9 cellular contexts compared by ENCODE assay signal in genomic region chr1:197356723-197357533, GRCh38.
DNase-seq lines count a peak whose midpoint lies in the region; TF ChIP-seq lines count a peak whose summit lies in the region.
"Had no signal": no experiment of that assay in that cellular context is flagged by ENCODE, and none has a peak within 500 bp of the region (broad histone marks: within the 10 kb centered on the region; RNA-seq: fewer than 3 reads in every experiment).

No MANE protein-coding gene starts in this region.

- no peaks in the 10 kb centered on the region for H3K9me2 ChIP-seq in GM23248 (ENCODE audit: insufficient read depth)

- H3K27me3 Mint-ChIP-seq in activated CD4-positive, alpha-beta T cell treated with anti-CD3 and anti-CD28 coated beads, Interleukin-2, amount 10 ng/mL, durations not matched to agents 24 days and 14 days: no peaks in the 10 kb centered on the region
- H3K27me3 Mint-ChIP-seq: dendritic cell treated with granulocyte-macrophage colony-stimulating factor and Interleukin-4, amounts not matched to agents 40 ng/mL and 50 ng/mL, for 4 days had no signal

- H3K36me3 Mint-ChIP-seq in activated CD4-positive, alpha-beta T cell treated with anti-CD3 and anti-CD28 coated beads, Interleukin-2, amount 10 ng/mL, durations not matched to agents 24 days and 14 days (ENCODE audit: low read depth): no peaks in the 10 kb centered on the region

- WGBS in GM23248 (ENCODE audit: low coverage in 1 of 2, low lambda C conversion rate in 2 of 2, missing lambda C conversion rate in 2 of 2), 2 experiments: 41 to 44% methylated on average over 5 of the region's 5 CpGs

- intact Hi-C loops in activated CD4-positive, alpha-beta T cell treated with anti-CD3 and anti-CD28 coated beads, Interleukin-2, amount 10 ng/mL, durations not matched to agents 24 days and 14 days (cut with micrococcal nuclease): loop anchor here (1.0 kb wide), 2 partner anchors 177 to 634 kb away; no protein-coding TSS in a partner anchor

- H3K4me3 Mint-ChIP-seq in activated CD4-positive, alpha-beta T cell treated with anti-CD3 and anti-CD28 coated beads, Interleukin-2, amount 10 ng/mL, durations not matched to agents 24 days and 14 days: no peak overlapping the region
- H3K4me3 Mint-ChIP-seq: dendritic cell treated with granulocyte-macrophage colony-stimulating factor and Interleukin-4, amounts not matched to agents 40 ng/mL and 50 ng/mL, for 4 days had no signal

- H3K9me3 ChIP-seq in GM23248 (ENCODE audit: low read depth): no peaks in the 10 kb centered on the region
- H3K9me3 ChIP-seq in SK-N-MC (ENCODE audit: low read depth, low read length): no peaks in the 10 kb centered on the region

- H3K27ac Mint-ChIP-seq in activated CD4-positive, alpha-beta T cell treated with anti-CD3 and anti-CD28 coated beads, Interleukin-2, amount 10 ng/mL, durations not matched to agents 24 days and 14 days: no peak overlapping the region
- H3K27ac Mint-ChIP-seq: dendritic cell treated with granulocyte-macrophage colony-stimulating factor and Interleukin-4, amounts not matched to agents 40 ng/mL and 50 ng/mL, for 4 days had no signal

- no peaks in the 10 kb centered on the region for H3K27me3 ChIP-seq in GM23248 (replicated peaks; ENCODE audit: insufficient read depth)

- no peaks in the 10 kb centered on the region for H3K9me3 Mint-ChIP-seq in activated CD4-positive, alpha-beta T cell treated with anti-CD3 and anti-CD28 coated beads, Interleukin-2, amount 10 ng/mL, durations not matched to agents 24 days and 14 days
- H3K9me3 Mint-ChIP-seq: dendritic cell treated with granulocyte-macrophage colony-stimulating factor and Interleukin-4, amounts not matched to agents 40 ng/mL and 50 ng/mL, for 4 days had no signal

- TF ChIP-seq CTCF in epithelial cell of proximal tubule (conservative IDR thresholded peaks at IDR 0.05; ENCODE audit: low read depth, low read length): peak; percentile 85
- no peak for TF ChIP-seq CTCF in coronary artery (IDR thresholded peaks at IDR 0.05)

- peak; percentile 74 for DNase-seq in activated CD4-positive, alpha-beta T cell treated with anti-CD3 and anti-CD28 coated beads, Interleukin-2, amount 10 ng/mL, durations not matched to agents 24 days and 14 days
- no peak for DNase-seq in activated CD4-positive, alpha-beta T cell treated with anti-CD3 and anti-CD28 coated beads for 1 hour
- DNase-seq in GM23248: peak; percentile 65
- peak; percentile 72 for DNase-seq in M059J (ENCODE audit: low read depth)
- DNase-seq in SK-N-MC (ENCODE audit: low read depth, low spot score): peak; percentile 24
- DNase-seq in epithelial cell of proximal tubule (ENCODE audit: low read depth): no peak
- DNase-seq in myocyte (ENCODE audit: low read depth): peak; percentile 68
- no peak for DNase-seq in coronary artery (ENCODE audit: low spot score)

- no peaks in the 10 kb centered on the region for H4K20me1 ChIP-seq in GM23248 (ENCODE audit: insufficient read depth)

- no peaks in the 10 kb centered on the region for H3K4me1 Mint-ChIP-seq in activated CD4-positive, alpha-beta T cell treated with anti-CD3 and anti-CD28 coated beads, Interleukin-2, amount 10 ng/mL, durations not matched to agents 24 days and 14 days

- in situ Hi-C loops in GM23248 (cut with MboI): no loop called here

- no peaks in the 10 kb centered on the region for H3K79me2 ChIP-seq in GM23248 (ENCODE audit: insufficient read depth)

- H3K4me3 ChIP-seq in GM23248 (no peak overlapping the region), SK-N-MC (no peak overlapping the region), epithelial cell of proximal tubule (ENCODE audit: low read depth, low read length) (no peak overlapping the region), coronary artery (no peak overlapping the region)

- H3K27ac ChIP-seq in GM23248: no peak overlapping the region
- H3K27ac ChIP-seq in SK-N-MC: no peak overlapping the region
- no peak overlapping the region for H3K27ac ChIP-seq in coronary artery

- H3F3A ChIP-seq in GM23248 (ENCODE audit: insufficient read depth): no peaks in the 10 kb centered on the region

- H3K9ac ChIP-seq in GM23248: no peak overlapping the region
- H3K9ac ChIP-seq in SK-N-MC (ENCODE audit: insufficient read length): no peak overlapping the region

- no peaks in the 10 kb centered on the region for H3K4me1 ChIP-seq in GM23248 (ENCODE audit: insufficient read depth)

- H2AFZ ChIP-seq in GM23248: peak overlapping the region; percentile 43; the same call in 1 of the 2 replicates

- H3K4me2 ChIP-seq in GM23248 (ENCODE audit: unreplicated experiment): no peak overlapping the region

- H3K36me3 ChIP-seq in GM23248 (ENCODE audit: low read depth) (no peaks in the 10 kb centered on the region), SK-N-MC (ENCODE audit: insufficient read depth, low read length) (no peaks in the 10 kb centered on the region)

Comparison
In these comparisons a context has a peak if more than half of its experiments do, and no peak if none do; other contexts are left out.
1. DNase-seq: peak in activated CD4-positive, alpha-beta T cell treated with anti-CD3 and anti-CD28 coated beads, Interleukin-2, amount 10 ng/mL, durations not matched to agents 24 days and 14 days (single experiment), GM23248 (single experiment), M059J (single experiment), SK-N-MC (single experiment) and myocyte (single experiment); none in activated CD4-positive, alpha-beta T cell treated with anti-CD3 and anti-CD28 coated beads for 1 hour (single experiment), epithelial cell of proximal tubule (single experiment) and coronary artery (single experiment).